Comparison of ENCODE assay signal across 1 cellular context in genomic region chr7:138065827-138066226, GRCh38.
TF ChIP-seq lines count a peak whose summit lies in the region.

No MANE protein-coding gene starts in this region.

TF ChIP-seq in HepG2, 621 proteins besides CTCF, POLR2A, EP300 and RAD21 (continues in another document):
- TF ChIP-seq ZNF484 (CRISPR knock-in tag; IDR thresholded peaks at IDR 0.05; ENCODE audit: borderline replicate concordance, low read depth) (no peak), ETV5 (CRISPR knock-in tag; IDR thresholded peaks at IDR 0.05; ENCODE audit: borderline replicate concordance) (no peak), CREM (IDR thresholded peaks at IDR 0.05) (peak; percentile 83; the same call in 1 of the 2 replicates), CREM (CRISPR knock-in tag; IDR thresholded peaks at IDR 0.05) (no peak), ZBTB7A (CRISPR knock-in tag; IDR thresholded peaks at IDR 0.05) (no peak), SNAPC2 (CRISPR knock-in tag; IDR thresholded peaks at IDR 0.05) (no peak), ZNF570 (CRISPR knock-in tag; IDR thresholded peaks at IDR 0.05; ENCODE audit: borderline replicate concordance) (no peak), ZNF639 (CRISPR knock-in tag; conservative IDR thresholded peaks at IDR 0.05) (no peak), SOX6 (IDR thresholded peaks at IDR 0.05) (no peak), SOX6 (CRISPR knock-in tag; IDR thresholded peaks at IDR 0.05) (peak; percentile 50), ZNF281 (CRISPR knock-in tag; IDR thresholded peaks at IDR 0.05; ENCODE audit: borderline replicate concordance) (no peak), RXRB (CRISPR knock-in tag; IDR thresholded peaks at IDR 0.05; ENCODE audit: borderline replicate concordance) (peak; percentile 26; the same call in 1 of the 2 replicates), ZNF7 (CRISPR knock-in tag; IDR thresholded peaks at IDR 0.05) (no peak), FOXA3 (CRISPR knock-in tag; IDR thresholded peaks at IDR 0.05) (peak; percentile 45), ZNF703 (CRISPR knock-in tag; IDR thresholded peaks at IDR 0.05; ENCODE audit: borderline replicate concordance) (no peak), ZNF124 (CRISPR knock-in tag; IDR thresholded peaks at IDR 0.05) (no peak), HNF4G (IDR thresholded peaks at IDR 0.05; ENCODE audit: borderline replicate concordance, low read depth, low read length) (peak; percentile 70), HNF4G (CRISPR knock-in tag; IDR thresholded peaks at IDR 0.05; ENCODE audit: borderline replicate concordance, low read depth) (no peak), POLR2AphosphoS2 (IDR thresholded peaks at IDR 0.05; ENCODE audit: low read depth, low read length) (no peak), ZNF44 (CRISPR knock-in tag; IDR thresholded peaks at IDR 0.05) (no peak), ZNF598 (CRISPR knock-in tag; IDR thresholded peaks at IDR 0.05; ENCODE audit: borderline replicate concordance) (no peak), GATA4 (IDR thresholded peaks at IDR 0.05; ENCODE audit: borderline replicate concordance, low read depth) (peak; percentile 65), RARA (CRISPR knock-in tag; IDR thresholded peaks at IDR 0.05) (peak; percentile 54), PAWR (CRISPR knock-in tag; IDR thresholded peaks at IDR 0.05; ENCODE audit: borderline replicate concordance) (no peak), ZNF567 (CRISPR knock-in tag; IDR thresholded peaks at IDR 0.05; ENCODE audit: borderline replicate concordance) (no peak), SSRP1 (CRISPR knock-in tag; IDR thresholded peaks at IDR 0.05) (no peak), MTA1 (CRISPR knock-in tag; IDR thresholded peaks at IDR 0.05; ENCODE audit: borderline replicate concordance) (no peak), NR2F2 (IDR thresholded peaks at IDR 0.05; ENCODE audit: borderline replicate concordance, low read depth) (peak; percentile 94), HMG20A (CRISPR knock-in tag; IDR thresholded peaks at IDR 0.05; ENCODE audit: borderline replicate concordance) (peak; percentile 38; the same call in 1 of the 2 replicates), GABPA (IDR thresholded peaks at IDR 0.05; ENCODE audit: low read depth, low read length) (no peak), GABPA (CRISPR knock-in tag; IDR thresholded peaks at IDR 0.05; ENCODE audit: low read depth) (no peak), KLF12 (CRISPR knock-in tag; IDR thresholded peaks at IDR 0.05; ENCODE audit: borderline replicate concordance) (no peak), MXD3 (CRISPR knock-in tag; IDR thresholded peaks at IDR 0.05) (no peak), FLYWCH1 (CRISPR knock-in tag; IDR thresholded peaks at IDR 0.05) (no peak), KLF16 (CRISPR knock-in tag; IDR thresholded peaks at IDR 0.05) (no peak), TOE1 (CRISPR knock-in tag; IDR thresholded peaks at IDR 0.05) (no peak), TCF12 (IDR thresholded peaks at IDR 0.05) (no peak), TCF12 (CRISPR knock-in tag; IDR thresholded peaks at IDR 0.05) (no peak), ZNF446 (CRISPR knock-in tag; IDR thresholded peaks at IDR 0.05) (no peak), ZNF780A (CRISPR knock-in tag; IDR thresholded peaks at IDR 0.05) (no peak), ZNF883 (CRISPR knock-in tag; IDR thresholded peaks at IDR 0.05; ENCODE audit: not compliant biosample characterization) (no peak), ZNF317 (CRISPR knock-in tag; IDR thresholded peaks at IDR 0.05) (no peak), KLF9 (CRISPR knock-in tag; IDR thresholded peaks at IDR 0.05; ENCODE audit: low read depth) (no peak), CCAR2 (optimal IDR thresholded peaks at IDR 0.05; ENCODE audit: low read depth, low read length) (no peak), CENPT (CRISPR knock-in tag; IDR thresholded peaks at IDR 0.05; ENCODE audit: low read depth) (no peak), ZNF619 (CRISPR knock-in tag; IDR thresholded peaks at IDR 0.05) (no peak), KDM5A (IDR thresholded peaks at IDR 0.05; ENCODE audit: borderline replicate concordance, low read length) (peak; percentile 44; the same call in 1 of the 2 replicates), MED1 (CRISPR knock-in tag; IDR thresholded peaks at IDR 0.05) (0 out of 2 replicates have a peak, but pooled peaks have one; percentile 32), ZKSCAN1 (IDR thresholded peaks at IDR 0.05; ENCODE audit: low read length) (no peak), TEAD2 (CRISPR knock-in tag; IDR thresholded peaks at IDR 0.05) (no peak), ATF2 (CRISPR knock-in tag; IDR thresholded peaks at IDR 0.05) (peak; percentile 57; the same call in 1 of the 2 replicates), ZNF136 (CRISPR knock-in tag; IDR thresholded peaks at IDR 0.05; ENCODE audit: low read depth) (no peak), ZNF260 (CRISPR knock-in tag; IDR thresholded peaks at IDR 0.05; ENCODE audit: borderline replicate concordance, low read depth) (no peak), ZNF660 (CRISPR knock-in tag; IDR thresholded peaks at IDR 0.05; ENCODE audit: borderline replicate concordance, low read depth) (no peak), RBFOX2 (IDR thresholded peaks at IDR 0.05; ENCODE audit: low read depth, low read length) (no peak; the same call in 1 of the 2 replicates), JARID2 (CRISPR knock-in tag; IDR thresholded peaks at IDR 0.05; ENCODE audit: insufficient replicate concordance) (no peak), MXD4 (CRISPR knock-in tag; IDR thresholded peaks at IDR 0.05) (no peak)
- TF ChIP-seq, protein P1, sequence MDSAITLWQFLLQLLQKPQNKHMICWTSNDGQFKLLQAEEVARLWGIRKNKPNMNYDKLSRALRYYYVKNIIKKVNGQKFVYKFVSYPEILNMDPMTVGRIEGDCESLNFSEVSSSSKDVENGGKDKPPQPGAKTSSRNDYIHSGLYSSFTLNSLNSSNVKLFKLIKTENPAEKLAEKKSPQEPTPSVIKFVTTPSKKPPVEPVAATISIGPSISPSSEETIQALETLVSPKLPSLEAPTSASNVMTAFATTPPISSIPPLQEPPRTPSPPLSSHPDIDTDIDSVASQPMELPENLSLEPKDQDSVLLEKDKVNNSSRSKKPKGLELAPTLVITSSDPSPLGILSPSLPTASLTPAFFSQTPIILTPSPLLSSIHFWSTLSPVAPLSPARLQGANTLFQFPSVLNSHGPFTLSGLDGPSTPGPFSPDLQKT (CRISPR knock-in tag; IDR thresholded peaks at IDR 0.05; ENCODE audit: borderline replicate concordance), result no peak
- TF ChIP-seq, protein P2, sequence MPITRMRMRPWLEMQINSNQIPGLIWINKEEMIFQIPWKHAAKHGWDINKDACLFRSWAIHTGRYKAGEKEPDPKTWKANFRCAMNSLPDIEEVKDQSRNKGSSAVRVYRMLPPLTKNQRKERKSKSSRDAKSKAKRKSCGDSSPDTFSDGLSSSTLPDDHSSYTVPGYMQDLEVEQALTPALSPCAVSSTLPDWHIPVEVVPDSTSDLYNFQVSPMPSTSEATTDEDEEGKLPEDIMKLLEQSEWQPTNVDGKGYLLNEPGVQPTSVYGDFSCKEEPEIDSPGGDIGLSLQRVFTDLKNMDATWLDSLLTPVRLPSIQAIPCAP (CRISPR knock-in tag; IDR thresholded peaks at IDR 0.05; ENCODE audit: low read depth), result no peak
- TF ChIP-seq, protein P3, sequence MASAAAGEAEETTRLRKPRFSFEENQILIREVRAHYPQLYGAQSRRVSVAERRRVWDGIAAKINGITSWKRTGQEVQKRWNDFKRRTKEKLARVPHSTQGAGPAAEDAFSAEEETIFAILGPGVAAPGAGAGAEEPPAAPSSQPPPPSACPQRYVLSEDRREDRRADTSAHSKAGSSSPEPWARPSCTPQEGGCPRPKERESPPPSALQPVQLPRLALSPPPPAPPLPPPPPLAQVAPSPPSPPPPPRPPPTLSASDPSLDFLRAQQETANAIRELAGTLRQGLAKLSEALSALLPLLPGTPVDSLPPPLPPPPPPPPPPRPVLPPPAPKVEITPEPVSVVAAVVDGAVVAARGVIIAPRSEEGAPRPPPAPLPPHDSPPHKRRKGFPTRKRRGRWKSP (CRISPR knock-in tag; IDR thresholded peaks at IDR 0.05), result no peak
- TF ChIP-seq, protein P4, sequence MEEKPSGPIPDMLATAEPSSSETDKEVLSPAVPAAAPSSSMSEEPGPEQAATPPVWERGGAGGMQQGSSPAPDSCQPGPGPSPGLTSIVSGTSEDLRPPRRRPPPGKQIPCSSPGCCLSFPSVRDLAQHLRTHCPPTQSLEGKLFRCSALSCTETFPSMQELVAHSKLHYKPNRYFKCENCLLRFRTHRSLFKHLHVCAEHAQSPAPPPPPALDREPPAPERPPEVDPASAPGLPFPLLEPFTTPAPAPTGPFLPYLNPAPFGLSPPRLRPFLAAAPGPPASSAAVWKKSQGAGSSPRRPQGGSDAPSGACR (CRISPR knock-in tag; IDR thresholded peaks at IDR 0.05), result no peak
- TF ChIP-seq, protein P5, sequence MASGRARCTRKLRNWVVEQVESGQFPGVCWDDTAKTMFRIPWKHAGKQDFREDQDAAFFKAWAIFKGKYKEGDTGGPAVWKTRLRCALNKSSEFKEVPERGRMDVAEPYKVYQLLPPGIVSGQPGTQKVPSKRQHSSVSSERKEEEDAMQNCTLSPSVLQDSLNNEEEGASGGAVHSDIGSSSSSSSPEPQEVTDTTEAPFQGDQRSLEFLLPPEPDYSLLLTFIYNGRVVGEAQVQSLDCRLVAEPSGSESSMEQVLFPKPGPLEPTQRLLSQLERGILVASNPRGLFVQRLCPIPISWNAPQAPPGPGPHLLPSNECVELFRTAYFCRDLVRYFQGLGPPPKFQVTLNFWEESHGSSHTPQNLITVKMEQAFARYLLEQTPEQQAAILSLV (CRISPR knock-in tag; IDR thresholded peaks at IDR 0.05; ENCODE audit: borderline replicate concordance), result no peak
- TF ChIP-seq, protein P6, sequence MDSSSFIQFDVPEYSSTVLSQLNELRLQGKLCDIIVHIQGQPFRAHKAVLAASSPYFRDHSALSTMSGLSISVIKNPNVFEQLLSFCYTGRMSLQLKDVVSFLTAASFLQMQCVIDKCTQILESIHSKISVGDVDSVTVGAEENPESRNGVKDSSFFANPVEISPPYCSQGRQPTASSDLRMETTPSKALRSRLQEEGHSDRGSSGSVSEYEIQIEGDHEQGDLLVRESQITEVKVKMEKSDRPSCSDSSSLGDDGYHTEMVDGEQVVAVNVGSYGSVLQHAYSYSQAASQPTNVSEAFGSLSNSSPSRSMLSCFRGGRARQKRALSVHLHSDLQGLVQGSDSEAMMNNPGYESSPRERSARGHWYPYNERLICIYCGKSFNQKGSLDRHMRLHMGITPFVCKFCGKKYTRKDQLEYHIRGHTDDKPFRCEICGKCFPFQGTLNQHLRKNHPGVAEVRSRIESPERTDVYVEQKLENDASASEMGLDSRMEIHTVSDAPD (CRISPR knock-in tag; IDR thresholded peaks at IDR 0.05), result no peak
